Comparison of ENCODE assay signal across 8 cellular contexts in the genomic region with DNA sequence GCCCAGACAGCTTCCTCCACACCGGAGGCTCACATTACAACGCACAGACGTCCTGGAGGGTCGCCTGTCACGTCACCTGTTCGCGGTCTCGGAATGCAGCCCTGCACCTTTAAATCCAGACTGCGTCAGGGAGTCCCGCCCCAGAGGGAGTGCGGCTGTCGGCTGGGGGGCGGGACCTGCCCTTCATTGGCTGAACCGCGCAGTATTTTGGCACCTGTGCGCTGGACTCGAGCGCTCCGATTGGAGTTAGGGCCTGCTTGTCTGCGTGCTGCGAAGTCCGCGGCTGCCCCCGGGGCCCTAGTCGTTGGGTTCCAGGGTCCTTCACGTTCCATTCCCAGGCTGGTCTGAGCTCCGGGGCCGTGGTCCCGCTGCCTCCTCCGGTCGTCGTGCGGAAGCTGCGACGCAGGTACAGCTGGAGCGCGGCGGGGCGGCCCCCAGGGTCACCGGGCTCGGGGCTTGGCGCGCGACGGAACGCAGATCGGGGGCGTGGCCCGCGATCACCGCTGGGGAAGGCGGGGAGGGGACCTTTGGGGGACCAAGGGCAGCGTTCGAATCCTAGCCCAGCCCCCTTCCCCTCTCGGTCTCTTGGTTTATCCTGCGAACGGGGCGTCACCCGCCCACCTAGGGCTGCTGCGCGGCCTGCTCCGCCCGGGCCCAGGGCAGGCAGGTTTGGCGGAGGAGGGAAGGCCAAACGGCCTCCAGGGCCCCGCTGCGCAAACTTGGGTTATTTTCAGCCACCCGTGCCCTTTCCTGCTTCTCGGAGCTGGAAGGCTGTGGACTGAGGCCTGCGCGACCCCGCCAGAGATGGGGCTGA. TPM values are rescaled to one million over a fixed set of nuclear protein-coding genes. Genes with fewer than 3 reads are reported as not detected.
DNase-seq lines count a peak whose midpoint lies in the region; ATAC-seq, FAIRE-seq and TF ChIP-seq lines count a peak whose summit lies in the region.

A gene with protein sequence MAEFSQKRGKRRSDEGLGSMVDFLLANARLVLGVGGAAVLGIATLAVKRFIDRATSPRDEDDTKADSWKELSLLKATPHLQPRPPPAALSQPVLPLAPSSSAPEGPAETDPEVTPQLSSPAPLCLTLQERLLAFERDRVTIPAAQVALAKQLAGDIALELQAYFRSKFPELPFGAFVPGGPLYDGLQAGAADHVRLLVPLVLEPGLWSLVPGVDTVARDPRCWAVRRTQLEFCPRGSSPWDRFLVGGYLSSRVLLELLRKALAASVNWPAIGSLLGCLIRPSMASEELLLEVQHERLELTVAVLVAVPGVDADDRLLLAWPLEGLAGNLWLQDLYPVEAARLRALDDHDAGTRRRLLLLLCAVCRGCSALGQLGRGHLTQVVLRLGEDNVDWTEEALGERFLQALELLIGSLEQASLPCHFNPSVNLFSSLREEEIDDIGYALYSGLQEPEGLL (plus strand): TSS at position 331 of the 814 bp plus-strand sequence. CDS start 2,059 bp downstream, outside the sequence.

- H3K36me3 ChIP-seq in BE2C = no peaks in the 10 kb centered on the region

- DNase-seq in BE2C = peak; percentile 87
- peak; percentile 100 for DNase-seq in GM19239 (ENCODE audit: insufficient read length, low spot score)
- peak; percentile 80 to 95 for DNase-seq in NCI-H526 (lab: John Stamatoyannopoulos, UW)
- DNase-seq in activated CD4-positive, alpha-beta T cell treated with anti-CD3 and anti-CD28 coated beads, Interleukin-2, amount 10 ng/mL, durations not matched to agents 24 days and 14 days = peak; percentile 98
- DNase-seq in dedifferentiated amniotic fluid mesenchymal stem cell (ENCODE audit: extremely low spot score) = peak; percentile 92
- peak; percentile 96 for DNase-seq in left lobe of liver (ENCODE audit: low spot score)
- DNase-seq in stimulated activated CD4-positive, alpha-beta T cell treated with anti-CD3 and anti-CD28 coated beads, Interleukin-2, amount 100 ng/mL, for 24 hours = peak; percentile 93 to 94

- H3K27me3 ChIP-seq in BE2C = no peaks in the 10 kb centered on the region

- FAIRE-seq in GM19239 (lab: Jason Lieb, UNC) = peak; percentile 97

- TF ChIP-seq CTCF in BE2C (IDR thresholded peaks at IDR 0.05; ENCODE audit: low read depth, low read length) = no peak

- H3K9me3 Mint-ChIP-seq in activated CD4-positive, alpha-beta T cell treated with anti-CD3 and anti-CD28 coated beads, Interleukin-2, amount 10 ng/mL, durations not matched to agents 24 days and 14 days = no peaks in the 10 kb centered on the region

- H3K36me3 Mint-ChIP-seq in activated CD4-positive, alpha-beta T cell treated with anti-CD3 and anti-CD28 coated beads, Interleukin-2, amount 10 ng/mL, durations not matched to agents 24 days and 14 days (ENCODE audit: low read depth) = peaks cover 10% of the 10 kb centered on the region

- H3K27ac Mint-ChIP-seq in activated CD4-positive, alpha-beta T cell treated with anti-CD3 and anti-CD28 coated beads, Interleukin-2, amount 10 ng/mL, durations not matched to agents 24 days and 14 days = peak within 1 kb of the TSS; percentile 86

- intact Hi-C loops in activated CD4-positive, alpha-beta T cell treated with anti-CD3 and anti-CD28 coated beads, Interleukin-2, amount 10 ng/mL, durations not matched to agents 24 days and 14 days (cut with micrococcal nuclease) = loop anchor here (1.0 kb wide), 2 partner anchors 35 to 55 kb away; a partner anchor contains a TSS

- peak within 1 kb of the TSS; percentile 68 for H3K4me3 ChIP-seq in BE2C (ENCODE audit: low read depth, low read length)

- no peaks in the 10 kb centered on the region; the same call in 1 of the 2 replicates for H3K4me1 ChIP-seq in BE2C

- peak within 1 kb of the TSS; percentile 85 for H3K4me3 Mint-ChIP-seq in activated CD4-positive, alpha-beta T cell treated with anti-CD3 and anti-CD28 coated beads, Interleukin-2, amount 10 ng/mL, durations not matched to agents 24 days and 14 days

- no peaks in the 10 kb centered on the region for H3K9me3 ChIP-seq in BE2C

- no peaks in the 10 kb centered on the region for H3K27me3 Mint-ChIP-seq in activated CD4-positive, alpha-beta T cell treated with anti-CD3 and anti-CD28 coated beads, Interleukin-2, amount 10 ng/mL, durations not matched to agents 24 days and 14 days

- ATAC-seq in HG03442 (IDR thresholded peaks at IDR 0.05; ENCODE audit: unreplicated experiment) (peak; percentile 71), left lobe of liver (peak; percentile 80)

- peaks cover 29% of the 10 kb centered on the region for H3K4me1 Mint-ChIP-seq in activated CD4-positive, alpha-beta T cell treated with anti-CD3 and anti-CD28 coated beads, Interleukin-2, amount 10 ng/mL, durations not matched to agents 24 days and 14 days

RNA-seq across cellular contexts. Expression of the gene that starts here (rescaled TPM):
- polyA plus RNA-seq in BE2C (2012; ENCODE audit: insufficient read depth, insufficient read length, low read depth) = 6.6 TPM
- total RNA-seq in activated CD4-positive, alpha-beta T cell treated with anti-CD3 and anti-CD28 coated beads, Interleukin-2, amount 10 ng/mL, durations not matched to agents 24 days and 14 days = 4.3 and 6.0 TPM in 2 replicates
- 6.4 TPM for total RNA-seq in left lobe of liver

Comparison
In these comparisons a context has a peak if more than half of its experiments do, and no peak if none do; other contexts are left out.
1. Peak in every context shown above with its lines: DNase-seq, ATAC-seq and H3K4me3 ChIP-seq.